Comparison of ENCODE assay signal across 1 cellular context in the genomic region with DNA sequence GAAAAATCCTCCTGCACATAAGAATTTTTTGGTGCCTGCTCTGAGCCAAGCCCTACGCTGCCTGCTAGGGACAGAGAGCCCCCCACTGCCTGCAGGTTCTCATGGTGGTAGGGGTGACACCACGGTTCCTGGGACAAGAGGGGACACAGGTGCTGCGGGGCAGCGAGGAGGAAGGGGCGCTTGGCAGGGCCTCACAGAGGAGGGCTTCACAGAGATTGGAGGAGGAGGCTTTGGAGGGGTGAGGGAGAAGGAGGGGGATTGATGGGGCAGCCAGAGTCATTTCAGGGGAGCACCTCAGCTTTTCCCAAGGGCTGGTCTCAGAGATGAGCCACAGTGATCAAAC.
TF ChIP-seq lines count a peak whose summit lies in the region.

No MANE protein-coding gene starts in this region.

TF ChIP-seq in GM23338, 12 proteins besides CTCF, POLR2A, EP300 and RAD21 (continued from another document):
- TF ChIP-seq, protein P1, sequence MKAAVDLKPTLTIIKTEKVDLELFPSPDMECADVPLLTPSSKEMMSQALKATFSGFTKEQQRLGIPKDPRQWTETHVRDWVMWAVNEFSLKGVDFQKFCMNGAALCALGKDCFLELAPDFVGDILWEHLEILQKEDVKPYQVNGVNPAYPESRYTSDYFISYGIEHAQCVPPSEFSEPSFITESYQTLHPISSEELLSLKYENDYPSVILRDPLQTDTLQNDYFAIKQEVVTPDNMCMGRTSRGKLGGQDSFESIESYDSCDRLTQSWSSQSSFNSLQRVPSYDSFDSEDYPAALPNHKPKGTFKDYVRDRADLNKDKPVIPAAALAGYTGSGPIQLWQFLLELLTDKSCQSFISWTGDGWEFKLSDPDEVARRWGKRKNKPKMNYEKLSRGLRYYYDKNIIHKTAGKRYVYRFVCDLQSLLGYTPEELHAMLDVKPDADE (IDR thresholded peaks at IDR 0.05): no peak
- TF ChIP-seq NANOG (IDR thresholded peaks at IDR 0.05; ENCODE audit: borderline replicate concordance): no peak
- no peak for TF ChIP-seq STAT1 (IDR thresholded peaks at IDR 0.05; ENCODE audit: unreplicated experiment)
- no peak for TF ChIP-seq ZNF331 (CRISPR knock-in tag; IDR thresholded peaks at IDR 0.05; ENCODE audit: low read depth)
- no peak for TF ChIP-seq ZNF114 (CRISPR knock-in tag; IDR thresholded peaks at IDR 0.05)
- TF ChIP-seq, protein P2, sequence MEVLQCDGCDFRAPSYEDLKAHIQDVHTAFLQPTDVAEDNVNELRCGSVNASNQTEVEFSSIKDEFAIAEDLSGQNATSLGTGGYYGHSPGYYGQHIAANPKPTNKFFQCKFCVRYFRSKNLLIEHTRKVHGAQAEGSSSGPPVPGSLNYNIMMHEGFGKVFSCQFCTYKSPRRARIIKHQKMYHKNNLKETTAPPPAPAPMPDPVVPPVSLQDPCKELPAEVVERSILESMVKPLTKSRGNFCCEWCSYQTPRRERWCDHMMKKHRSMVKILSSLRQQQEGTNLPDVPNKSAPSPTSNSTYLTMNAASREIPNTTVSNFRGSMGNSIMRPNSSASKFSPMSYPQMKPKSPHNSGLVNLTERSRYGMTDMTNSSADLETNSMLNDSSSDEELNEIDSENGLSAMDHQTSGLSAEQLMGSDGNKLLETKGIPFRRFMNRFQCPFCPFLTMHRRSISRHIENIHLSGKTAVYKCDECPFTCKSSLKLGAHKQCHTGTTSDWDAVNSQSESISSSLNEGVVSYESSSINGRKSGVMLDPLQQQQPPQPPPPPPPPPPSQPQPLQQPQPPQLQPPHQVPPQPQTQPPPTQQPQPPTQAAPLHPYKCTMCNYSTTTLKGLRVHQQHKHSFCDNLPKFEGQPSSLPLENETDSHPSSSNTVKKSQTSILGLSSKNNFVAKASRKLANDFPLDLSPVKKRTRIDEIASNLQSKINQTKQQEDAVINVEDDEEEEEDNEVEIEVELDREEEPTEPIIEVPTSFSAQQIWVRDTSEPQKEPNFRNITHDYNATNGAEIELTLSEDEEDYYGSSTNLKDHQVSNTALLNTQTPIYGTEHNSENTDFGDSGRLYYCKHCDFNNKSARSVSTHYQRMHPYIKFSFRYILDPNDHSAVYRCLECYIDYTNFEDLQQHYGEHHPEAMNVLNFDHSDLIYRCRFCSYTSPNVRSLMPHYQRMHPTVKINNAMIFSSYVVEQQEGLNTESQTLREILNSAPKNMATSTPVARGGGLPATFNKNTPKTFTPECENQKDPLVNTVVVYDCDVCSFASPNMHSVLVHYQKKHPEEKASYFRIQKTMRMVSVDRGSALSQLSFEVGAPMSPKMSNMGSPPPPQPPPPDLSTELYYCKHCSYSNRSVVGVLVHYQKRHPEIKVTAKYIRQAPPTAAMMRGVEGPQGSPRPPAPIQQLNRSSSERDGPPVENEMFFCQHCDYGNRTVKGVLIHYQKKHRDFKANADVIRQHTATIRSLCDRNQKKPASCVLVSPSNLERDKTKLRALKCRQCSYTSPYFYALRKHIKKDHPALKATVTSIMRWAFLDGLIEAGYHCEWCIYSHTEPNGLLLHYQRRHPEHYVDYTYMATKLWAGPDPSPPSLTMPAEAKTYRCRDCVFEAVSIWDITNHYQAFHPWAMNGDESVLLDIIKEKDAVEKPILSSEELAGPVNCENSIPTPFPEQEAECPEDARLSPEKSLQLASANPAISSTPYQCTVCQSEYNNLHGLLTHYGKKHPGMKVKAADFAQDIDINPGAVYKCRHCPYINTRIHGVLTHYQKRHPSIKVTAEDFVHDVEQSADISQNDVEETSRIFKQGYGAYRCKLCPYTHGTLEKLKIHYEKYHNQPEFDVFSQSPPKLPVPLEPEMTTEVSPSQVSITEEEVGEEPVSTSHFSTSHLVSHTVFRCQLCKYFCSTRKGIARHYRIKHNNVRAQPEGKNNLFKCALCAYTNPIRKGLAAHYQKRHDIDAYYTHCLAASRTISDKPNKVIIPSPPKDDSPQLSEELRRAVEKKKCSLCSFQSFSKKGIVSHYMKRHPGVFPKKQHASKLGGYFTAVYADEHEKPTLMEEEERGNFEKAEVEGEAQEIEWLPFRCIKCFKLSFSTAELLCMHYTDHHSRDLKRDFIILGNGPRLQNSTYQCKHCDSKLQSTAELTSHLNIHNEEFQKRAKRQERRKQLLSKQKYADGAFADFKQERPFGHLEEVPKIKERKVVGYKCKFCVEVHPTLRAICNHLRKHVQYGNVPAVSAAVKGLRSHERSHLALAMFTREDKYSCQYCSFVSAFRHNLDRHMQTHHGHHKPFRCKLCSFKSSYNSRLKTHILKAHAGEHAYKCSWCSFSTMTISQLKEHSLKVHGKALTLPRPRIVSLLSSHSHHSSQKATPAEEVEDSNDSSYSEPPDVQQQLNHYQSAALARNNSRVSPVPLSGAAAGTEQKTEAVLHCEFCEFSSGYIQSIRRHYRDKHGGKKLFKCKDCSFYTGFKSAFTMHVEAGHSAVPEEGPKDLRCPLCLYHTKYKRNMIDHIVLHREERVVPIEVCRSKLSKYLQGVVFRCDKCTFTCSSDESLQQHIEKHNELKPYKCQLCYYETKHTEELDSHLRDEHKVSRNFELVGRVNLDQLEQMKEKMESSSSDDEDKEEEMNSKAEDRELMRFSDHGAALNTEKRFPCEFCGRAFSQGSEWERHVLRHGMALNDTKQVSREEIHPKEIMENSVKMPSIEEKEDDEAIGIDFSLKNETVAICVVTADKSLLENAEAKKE (CRISPR knock-in tag; IDR thresholded peaks at IDR 0.05): no peak
